28 cellular contexts compared by ENCODE assay signal in the genomic region with DNA sequence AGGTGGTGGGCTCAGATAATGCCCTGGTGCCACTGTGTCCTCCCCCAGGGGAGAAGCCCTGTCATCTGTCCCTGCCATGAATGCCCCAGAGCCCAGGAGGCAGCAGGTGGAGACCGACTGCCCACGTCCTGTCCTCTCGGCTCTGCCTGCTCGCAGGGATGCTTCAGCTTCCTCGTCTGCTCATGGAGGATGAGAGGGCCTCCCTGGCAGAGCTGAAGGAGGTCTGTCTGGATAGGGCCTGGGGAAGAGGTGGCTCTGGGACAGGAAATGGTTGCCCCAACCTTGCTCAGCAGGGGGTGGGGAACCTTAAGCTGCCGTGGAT. TPM values are rescaled to one million over a fixed set of nuclear protein-coding genes. Genes with fewer than 3 reads are reported as not detected.
DNase-seq lines count a peak whose midpoint lies in the region; ATAC-seq and TF ChIP-seq lines count a peak whose summit lies in the region.
"Had no signal": no experiment of that assay in that cellular context is flagged by ENCODE, and none has a peak within 500 bp of the region (broad histone marks: within the 10 kb centered on the region; RNA-seq: fewer than 3 reads in every experiment).

No MANE protein-coding gene starts in this region.

- no peaks in the 10 kb centered on the region for H3K27me3 ChIP-seq in GM23338 (ENCODE audit: insufficient read depth)
- peaks cover 0 to 44% (median 0%) of the 10 kb centered on the region in 3 experiments for H3K27me3 ChIP-seq in neuronal stem cell (ENCODE audit: control insufficient read depth in 3 of 3, insufficient read depth in 3 of 3, low read depth in 1 of 3, low read length in 3 of 3)
- peaks cover 0 to 2% (median 0%) of the 10 kb centered on the region in 3 donors for H3K27me3 ChIP-seq in psoas muscle (ENCODE audit: insufficient read depth in 3 of 3, low read length in 2 of 3)
- H3K27me3 ChIP-seq: ascending aorta had no signal

- no peaks in the 10 kb centered on the region for H3K36me3 ChIP-seq in GM23338 (ENCODE audit: insufficient read depth)
- no peaks in the 10 kb centered on the region for H3K36me3 ChIP-seq in neuronal stem cell (replicated peaks in 1 of 2; ENCODE audit: control insufficient read depth in 2 of 2, insufficient read depth in 2 of 2, low read length in 2 of 2)
- H3K36me3 ChIP-seq in psoas muscle (ENCODE audit: insufficient read depth in 1 of 2, low read depth in 1 of 2) = no peaks in the 10 kb centered on the region
- H3K36me3 ChIP-seq: ascending aorta, esophagus muscularis mucosa, heart left ventricle, lower lobe of right lung, tibial artery had no signal

- H3K36me3 Mint-ChIP-seq in GM23338 (ENCODE audit: low read depth) (no peaks in the 10 kb centered on the region), nephron progenitor cell (ENCODE audit: low read depth) (no peaks in the 10 kb centered on the region)
- H3K36me3 Mint-ChIP-seq: activated naive CD8-positive, alpha-beta T cell; IgD-negative memory B cell; natural killer cell treated with Interleukin-12 subunit alpha and Interleukin-12 subunit beta and Interleukin-15 and Interleukin-18, amount 100 ng/mL, for 72 hours had no signal

- peak overlapping the region; percentile 72 for H2AFZ ChIP-seq in GM23338
- peak overlapping the region; percentile 72 for H2AFZ ChIP-seq in neuronal stem cell (ENCODE audit: low read length)

- peak overlapping the region; percentile 12 for H3K9ac ChIP-seq in neuronal stem cell (ENCODE audit: low read depth, low read length, poor library complexity)

- peak overlapping the region; percentile 48 for H4K91ac ChIP-seq in neuronal stem cell (ENCODE audit: low read depth, low read length, poor library complexity)

- TF ChIP-seq CTCF in GM23338 (conservative IDR thresholded peaks at IDR 0.05; ENCODE audit: low read depth in 2 of 2) = no peak
- no peak for TF ChIP-seq CTCF in psoas muscle (IDR thresholded peaks at IDR 0.05)
- TF ChIP-seq CTCF in nephron progenitor cell (IDR thresholded peaks at IDR 0.05) = no peak

- H3F3A ChIP-seq in GM23338 (replicated peaks; ENCODE audit: low read depth) = peaks cover 7% of the 10 kb centered on the region; the same call in 1 of the 2 replicates

- H3K4me3 ChIP-seq in GM23338 (no peak overlapping the region), neuronal stem cell (ENCODE audit: low read length in 2 of 2) (no peak overlapping the region), psoas muscle (no peak overlapping the region)
- H3K4me3 ChIP-seq: ascending aorta, esophagus muscularis mucosa, heart left ventricle, lower lobe of right lung, smooth muscle cell, tibial artery had no signal

- H3K9me2 ChIP-seq in GM23338 (ENCODE audit: insufficient read depth) = peaks cover 11% of the 10 kb centered on the region

- no peak overlapping the region for H3K27ac Mint-ChIP-seq in GM23338
- no peak overlapping the region for H3K27ac Mint-ChIP-seq in nephron progenitor cell
- H3K27ac Mint-ChIP-seq: activated CD4-positive, alpha-beta memory T cell treated with anti-CD3 and anti-CD28 coated beads, Interleukin-2, amount 10 ng/mL, durations not matched to agents 7 days and 5 days; activated naive CD8-positive, alpha-beta T cell; natural killer cell treated with Interleukin-12 subunit alpha and Interleukin-12 subunit beta and Interleukin-15 and Interleukin-18, amount 100 ng/mL, for 72 hours had no signal

- peak overlapping the region; percentile 56 for H3K23ac ChIP-seq in neuronal stem cell (ENCODE audit: low read depth, low read length, poor library complexity)

- peak overlapping the region; percentile 84 for H3K18ac ChIP-seq in neuronal stem cell (ENCODE audit: low read length)

- H3K27ac ChIP-seq in GM23338 (ENCODE audit: low read depth) (no peak overlapping the region), neuronal stem cell (replicated peaks; ENCODE audit: low read length) (no peak overlapping the region), psoas muscle (no peak overlapping the region)
- H3K27ac ChIP-seq: ascending aorta, esophagus muscularis mucosa, foreskin keratinocyte, heart left ventricle, lower lobe of right lung, RWPE1, tibial artery had no signal

- H3K9me3 Mint-ChIP-seq in GM23338 = no peaks in the 10 kb centered on the region; the same call in 2 of the 3 replicates
- no peaks in the 10 kb centered on the region for H3K9me3 Mint-ChIP-seq in nephron progenitor cell
- H3K9me3 Mint-ChIP-seq: activated CD4-positive, alpha-beta memory T cell treated with anti-CD3 and anti-CD28 coated beads, Interleukin-2, amount 10 ng/mL, durations not matched to agents 7 days and 5 days had no signal

- H4K8ac ChIP-seq in neuronal stem cell (ENCODE audit: low read depth, low read length) = no peak overlapping the region

- H4K20me1 ChIP-seq in GM23338 (replicated peaks; ENCODE audit: insufficient read depth) = no peaks in the 10 kb centered on the region

- H3K14ac ChIP-seq in neuronal stem cell (ENCODE audit: low read length) = no peak overlapping the region

- ATAC-seq in GM23338 (no peak), psoas muscle (no peak)
- ATAC-seq: foreskin keratinocyte; lower lobe of right lung; natural killer cell treated with Interleukin-12 subunit alpha and Interleukin-12 subunit beta and Interleukin-15 and Interleukin-18, amount 100 ng/mL, for 72 hours; SK-N-SH treated with all-trans-retinoic acid at 6 μM for 48 hours had no signal

- no peaks in the 10 kb centered on the region for H3K79me1 ChIP-seq in neuronal stem cell (ENCODE audit: low read depth, low read length)

- H3K4me1 ChIP-seq in GM23338 (ENCODE audit: insufficient read depth) = peaks cover 13% of the 10 kb centered on the region; the same call in 1 of the 2 replicates
- H3K4me1 ChIP-seq in neuronal stem cell (ENCODE audit: control insufficient read depth in 2 of 2, insufficient read depth in 1 of 2, low read depth in 1 of 2, low read length in 2 of 2) = peaks cover 2 to 22% of the 10 kb centered on the region in 2 donors
- peaks cover 2% of the 10 kb centered on the region for H3K4me1 ChIP-seq in psoas muscle
- H3K4me1 ChIP-seq: ascending aorta, esophagus muscularis mucosa, foreskin keratinocyte, lower lobe of right lung, tibial artery had no signal

- H3K27me3 Mint-ChIP-seq in GM23338 (ENCODE audit: insufficient read depth, low read depth, poor library complexity) = peaks cover 11% of the 10 kb centered on the region
- H3K27me3 Mint-ChIP-seq in nephron progenitor cell (ENCODE audit: low read depth, poor library complexity) = peaks cover 7% of the 10 kb centered on the region
- H3K27me3 Mint-ChIP-seq: activated naive CD8-positive, alpha-beta T cell had no signal

- H2BK120ac ChIP-seq in neuronal stem cell (ENCODE audit: low read depth, low read length) = no peak overlapping the region

- H3K9me3 ChIP-seq in neuronal stem cell (replicated peaks in 1 of 2; ENCODE audit: control insufficient read depth in 2 of 2, insufficient read depth in 1 of 2, low read depth in 1 of 2, low read length in 2 of 2) (no peaks in the 10 kb centered on the region), psoas muscle (no peaks in the 10 kb centered on the region)
- H3K9me3 ChIP-seq: ascending aorta, esophagus muscularis mucosa, heart left ventricle, lower lobe of right lung, tibial artery had no signal

- H3K4me2 ChIP-seq in GM23338 (no peak overlapping the region), neuronal stem cell (ENCODE audit: insufficient read depth, low read length, poor library complexity, severe bottlenecking) (no peak overlapping the region)
- H3K4me2 ChIP-seq: smooth muscle cell had no signal

- no peak overlapping the region for H3K4ac ChIP-seq in neuronal stem cell (ENCODE audit: low read length)

- H3K4me3 Mint-ChIP-seq in GM23338 (no peak overlapping the region), nephron progenitor cell (no peak overlapping the region)
- H3K4me3 Mint-ChIP-seq: activated CD4-positive, alpha-beta memory T cell treated with anti-CD3 and anti-CD28 coated beads, Interleukin-2, amount 10 ng/mL, durations not matched to agents 7 days and 5 days; activated naive CD8-positive, alpha-beta T cell; IgD-negative memory B cell; natural killer cell treated with Interleukin-12 subunit alpha and Interleukin-12 subunit beta and Interleukin-15 and Interleukin-18, amount 100 ng/mL, for 72 hours had no signal

- intact Hi-C loops in psoas muscle (cut with DNase I) = no loop called here

- H3K79me2 ChIP-seq in GM23338 (replicated peaks; ENCODE audit: insufficient read depth) = no peaks in the 10 kb centered on the region

- H2BK5ac ChIP-seq in neuronal stem cell (ENCODE audit: low read length) = no peak overlapping the region

- H2AK5ac ChIP-seq in neuronal stem cell (ENCODE audit: low read depth, low read length) = peak overlapping the region; percentile 70

- no CpG with 5 or more reads among the region's 6 CpGs for WGBS in neuronal stem cell (ENCODE audit: extremely low coverage in 2 of 2, insufficient read length in 2 of 2, insufficient replicate concordance in 1 of 2), 2 donors
- WGBS in psoas muscle, 3 donors = 40 to 55% (median 48%) methylated on average over 6 of the region's 6 CpGs

- DNase-seq in NCI-H2227 (lab: John Stamatoyannopoulos, UW; ENCODE audit: unreplicated experiment) (peak; percentile 49), NCI-H2227 treated with DMSO at 0.1 percent for 48 hours (lab: John Stamatoyannopoulos, UW) (no peak), GM23338 (ENCODE audit: low spot score) (no peak), NCI-H69 (lab: John Stamatoyannopoulos, UW) (peak; percentile 25), neuronal stem cell (ENCODE audit: low spot score) (no peak), psoas muscle (no peak), SW 1271 (lab: John Stamatoyannopoulos, UW) (no peak), nephron progenitor cell (no peak)
- DNase-seq: ACHN; activated CD4-positive, alpha-beta memory T cell treated with anti-CD3 and anti-CD28 coated beads, Interleukin-2, amount 10 ng/mL, durations not matched to agents 7 days and 5 days; activated CD4-positive, alpha-beta T cell treated with anti-CD3 and anti-CD28 coated beads for 1 hour; cortex of kidney; foreskin keratinocyte; heart left ventricle; lower lobe of right lung; NCI-H1436 treated with DMSO at 0.1 percent for 48 hours; NCI-H2107; stimulated activated CD4-positive, alpha-beta T cell treated with anti-CD3 and anti-CD28 coated beads, Interleukin-1b, Interleukin-23, amount 100 ng/mL, for 48 hours; T-helper 2 cell; tibial artery had no signal

- peak overlapping the region; percentile 14 for H2BK12ac ChIP-seq in neuronal stem cell (ENCODE audit: low read length)

- H3K4me1 Mint-ChIP-seq in GM23338 (peaks cover 10% of the 10 kb centered on the region), nephron progenitor cell (peaks cover 37% of the 10 kb centered on the region)
- H3K4me1 Mint-ChIP-seq: activated CD4-positive, alpha-beta memory T cell treated with anti-CD3 and anti-CD28 coated beads, Interleukin-2, amount 10 ng/mL, durations not matched to agents 7 days and 5 days had no signal

- peak overlapping the region; percentile 83 for H2BK15ac ChIP-seq in neuronal stem cell (ENCODE audit: low read length)

TF ChIP-seq in GM23338, 12 proteins besides CTCF, POLR2A, EP300 and RAD21 (continues in another document):
- no peak for TF ChIP-seq CREB1 (CRISPR knock-in tag; IDR thresholded peaks at IDR 0.05; ENCODE audit: low read depth)

RNA-seq across cellular contexts. Expression of a gene that starts 25.7 kb away (rescaled TPM):
- 32.8 and 38.8 TPM in 2 replicates for total RNA-seq in GM23338 (2014; rRNA removed; shearing (Covaris generic))
- polyA plus RNA-seq in GM23338 (2016; fragmentation: Nextera tagmentation; extraction: Ambion mirVana) (36.7 and 39.2 TPM in 2 replicates), psoas muscle (under 1 TPM; 0.61 to 0.89 (median 0.72) TPM)
- polyA plus RNA-seq in neuronal stem cell (2013, experiment 1 of 2) = 27.2 TPM
- 27.3 TPM for polyA plus RNA-seq in neuronal stem cell (2013, experiment 2 of 2)
- 1 to 10 TPM; 1.3 to 2.7 (median 2.3) TPM for total RNA-seq in psoas muscle

Comparison
In these comparisons a context has a peak if more than half of its experiments do, and no peak if none do; other contexts are left out.
1. DNase-seq: peak in NCI-H2227 (single experiment) and NCI-H69 (single experiment); none in NCI-H2227 treated with DMSO at 0.1 percent for 48 hours (single experiment), GM23338 (single experiment), neuronal stem cell (single experiment), psoas muscle (0 of 2), SW 1271 (0 of 2) and nephron progenitor cell (single experiment).